8 cellular contexts compared by ENCODE assay signal in genomic region chr3:72977060-72977459, GRCh38. TPM values are rescaled to one million over a fixed set of nuclear protein-coding genes. Genes with fewer than 3 reads are reported as not detected.
DNase-seq lines count a peak whose midpoint lies in the region; ATAC-seq and TF ChIP-seq lines count a peak whose summit lies in the region.

No MANE protein-coding gene starts in this region.

- H3K4me2 ChIP-seq in PC-9, result no peak overlapping the region

- no peaks in the 10 kb centered on the region for H3K79me2 ChIP-seq in PC-9 (ENCODE audit: low read depth)

- H3K4me1 ChIP-seq in PC-9 (replicated peaks; ENCODE audit: insufficient read depth) (0 out of 2 replicates have a peak, but pooled peaks cover 4% of the 10 kb centered on the region), ovary (ENCODE audit: insufficient read depth) (peaks cover 2% of the 10 kb centered on the region)

- no peak overlapping the region for H2AFZ ChIP-seq in PC-9

- ATAC-seq in GM21529 (IDR thresholded peaks at IDR 0.05; ENCODE audit: unreplicated experiment) (peak; percentile 61), left cardiac atrium (no peak)

- no peak for TF ChIP-seq CTCF in PC-9 (conservative IDR thresholded peaks at IDR 0.05)
- TF ChIP-seq CTCF in ovary (IDR thresholded peaks at IDR 0.05), result no peak

- peak; percentile 24 for DNase-seq in ELR (ENCODE audit: low read depth)
- DNase-seq in MV-4-11 (lab: John Stamatoyannopoulos, UW), result peak; percentile 79
- no peak for DNase-seq in epithelial cell of prostate (ENCODE audit: low read depth, low spot score)
- no peak for DNase-seq in left cardiac atrium
- no peak for DNase-seq in posterior cingulate gyrus
- DNase-seq in PC-9, result no peak
- DNase-seq in ovary, result no peak

- H3K27ac ChIP-seq in epithelial cell of prostate (peak overlapping the region; percentile 68), PC-9 (no peak overlapping the region), ovary (no peak overlapping the region)

- no peak for TF ChIP-seq EP300 in ovary (IDR thresholded peaks at IDR 0.05)

- no peaks in the 10 kb centered on the region for H4K20me1 ChIP-seq in PC-9 (ENCODE audit: insufficient read depth)

- POLR2A ChIA-PET in PC-9 (lab: Charles Lee; ENCODE audit: unreplicated experiment), result no interaction called here

- H3K36me3 ChIP-seq in PC-9 (ENCODE audit: low read depth) (no peaks in the 10 kb centered on the region), ovary (no peaks in the 10 kb centered on the region)

- CTCF ChIA-PET in PC-9 (lab: Charles Lee), result no interaction called here

- intact Hi-C loops in left cardiac atrium (cut with DNase I), result no loop called here
- intact Hi-C loops in posterior cingulate gyrus (cut with DNase I), result no loop called here
- intact Hi-C loops in PC-9 (cut with micrococcal nuclease; ENCODE audit: unreplicated experiment), result no loop called here
- intact Hi-C loops in ovary (cut with DNase I), result no loop called here

- H3K9me3 ChIP-seq in PC-9 (ENCODE audit: insufficient read depth, low read depth) (no peaks in the 10 kb centered on the region), ovary (no peaks in the 10 kb centered on the region)

- no peaks in the 10 kb centered on the region for H3K9me2 ChIP-seq in PC-9 (ENCODE audit: insufficient read depth)

- H3K27me3 ChIP-seq in PC-9 (ENCODE audit: insufficient read depth, low read depth) (no peaks in the 10 kb centered on the region), ovary (no peaks in the 10 kb centered on the region)

- no peak for TF ChIP-seq POLR2A in ovary (IDR thresholded peaks at IDR 0.05)

- H3K4me3 ChIP-seq in PC-9 (no peak overlapping the region), ovary (no peak overlapping the region)

- H3F3A ChIP-seq in PC-9 (ENCODE audit: insufficient read depth, low read depth), result no peaks in the 10 kb centered on the region

- no TSS peak for BruUV-seq in PC-9 (replicated peaks; lab: Mats Ljungman, UMichigan)

- WGBS in ovary, 3 donors, result 80 to 84% (median 84%) methylated on average over 2 of the region's 2 CpGs

RNA-seq across cellular contexts. Expression of gene PPP4R2, which starts 19.6 kb away (rescaled TPM):
- total RNA-seq in left cardiac atrium (10 to 100 TPM; 48.1 to 65.3 TPM), PC-9 (2021) (63.2 and 97.4 TPM in 2 replicates), ovary (10 to 100 TPM; 57.5 to 95.1 (median 81.6) TPM)
- 10 to 100 TPM; 19.2 to 20.5 TPM for polyA plus RNA-seq in ovary

Comparison
In these comparisons a context has a peak if more than half of its experiments do, and no peak if none do; other contexts are left out.
1. DNase-seq: peak in ELR (single experiment) and MV-4-11 (single experiment); none in epithelial cell of prostate (single experiment), left cardiac atrium (single experiment), posterior cingulate gyrus (0 of 10), PC-9 (0 of 2) and ovary (0 of 5).